ENCODE assay signal across 2 cellular contexts in the genomic region with DNA sequence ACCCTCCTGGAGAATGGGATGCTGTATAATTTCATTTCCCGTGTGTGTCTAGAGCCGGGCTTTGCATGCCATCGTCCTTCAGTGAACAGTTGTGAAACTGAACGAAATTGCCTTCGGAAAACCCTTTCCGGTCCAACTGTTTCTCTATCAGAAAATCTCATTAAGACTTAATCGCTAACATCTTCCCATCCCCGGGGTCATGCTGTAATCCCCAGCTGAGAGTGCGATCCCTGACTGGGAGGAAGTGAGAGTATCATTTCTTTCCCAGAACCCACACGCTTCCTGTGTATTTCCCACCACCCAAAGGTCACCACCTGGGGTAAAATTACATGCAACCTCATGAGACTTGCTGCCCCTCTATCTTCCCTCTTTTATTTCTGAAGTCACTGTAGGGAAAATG.
TF ChIP-seq lines count a peak whose summit lies in the region.

No MANE protein-coding gene starts in this region.

TF ChIP-seq in SK-N-SH, 30 proteins besides CTCF, POLR2A, EP300 and RAD21 (continued from another document):
- TF ChIP-seq, protein P1, sequence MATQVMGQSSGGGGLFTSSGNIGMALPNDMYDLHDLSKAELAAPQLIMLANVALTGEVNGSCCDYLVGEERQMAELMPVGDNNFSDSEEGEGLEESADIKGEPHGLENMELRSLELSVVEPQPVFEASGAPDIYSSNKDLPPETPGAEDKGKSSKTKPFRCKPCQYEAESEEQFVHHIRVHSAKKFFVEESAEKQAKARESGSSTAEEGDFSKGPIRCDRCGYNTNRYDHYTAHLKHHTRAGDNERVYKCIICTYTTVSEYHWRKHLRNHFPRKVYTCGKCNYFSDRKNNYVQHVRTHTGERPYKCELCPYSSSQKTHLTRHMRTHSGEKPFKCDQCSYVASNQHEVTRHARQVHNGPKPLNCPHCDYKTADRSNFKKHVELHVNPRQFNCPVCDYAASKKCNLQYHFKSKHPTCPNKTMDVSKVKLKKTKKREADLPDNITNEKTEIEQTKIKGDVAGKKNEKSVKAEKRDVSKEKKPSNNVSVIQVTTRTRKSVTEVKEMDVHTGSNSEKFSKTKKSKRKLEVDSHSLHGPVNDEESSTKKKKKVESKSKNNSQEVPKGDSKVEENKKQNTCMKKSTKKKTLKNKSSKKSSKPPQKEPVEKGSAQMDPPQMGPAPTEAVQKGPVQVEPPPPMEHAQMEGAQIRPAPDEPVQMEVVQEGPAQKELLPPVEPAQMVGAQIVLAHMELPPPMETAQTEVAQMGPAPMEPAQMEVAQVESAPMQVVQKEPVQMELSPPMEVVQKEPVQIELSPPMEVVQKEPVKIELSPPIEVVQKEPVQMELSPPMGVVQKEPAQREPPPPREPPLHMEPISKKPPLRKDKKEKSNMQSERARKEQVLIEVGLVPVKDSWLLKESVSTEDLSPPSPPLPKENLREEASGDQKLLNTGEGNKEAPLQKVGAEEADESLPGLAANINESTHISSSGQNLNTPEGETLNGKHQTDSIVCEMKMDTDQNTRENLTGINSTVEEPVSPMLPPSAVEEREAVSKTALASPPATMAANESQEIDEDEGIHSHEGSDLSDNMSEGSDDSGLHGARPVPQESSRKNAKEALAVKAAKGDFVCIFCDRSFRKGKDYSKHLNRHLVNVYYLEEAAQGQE (IDR thresholded peaks at IDR 0.05; ENCODE audit: low read depth, low read length), result no peak
- TF ChIP-seq EZH2phosphoT487 (IDR thresholded peaks at IDR 0.05; ENCODE audit: borderline replicate concordance, low read depth), result no peak
- no peak for TF ChIP-seq YY1 (IDR thresholded peaks at IDR 0.05; ENCODE audit: low read depth)
TF ChIP-seq in SK-N-SH: peak in this region for 0.

TF ChIP-seq in SK-N-SH treated with all-trans-retinoic acid at 6 μM for 48 hours, 23 proteins besides CTCF, POLR2A, EP300 and RAD21 (continued from another document):
- TF ChIP-seq, protein P2, sequence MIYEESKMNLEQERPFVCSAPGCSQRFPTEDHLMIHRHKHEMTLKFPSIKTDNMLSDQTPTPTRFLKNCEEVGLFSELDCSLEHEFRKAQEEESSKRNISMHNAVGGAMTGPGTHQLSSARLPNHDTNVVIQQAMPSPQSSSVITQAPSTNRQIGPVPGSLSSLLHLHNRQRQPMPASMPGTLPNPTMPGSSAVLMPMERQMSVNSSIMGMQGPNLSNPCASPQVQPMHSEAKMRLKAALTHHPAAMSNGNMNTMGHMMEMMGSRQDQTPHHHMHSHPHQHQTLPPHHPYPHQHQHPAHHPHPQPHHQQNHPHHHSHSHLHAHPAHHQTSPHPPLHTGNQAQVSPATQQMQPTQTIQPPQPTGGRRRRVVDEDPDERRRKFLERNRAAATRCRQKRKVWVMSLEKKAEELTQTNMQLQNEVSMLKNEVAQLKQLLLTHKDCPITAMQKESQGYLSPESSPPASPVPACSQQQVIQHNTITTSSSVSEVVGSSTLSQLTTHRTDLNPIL (CRISPR knock-in tag; IDR thresholded peaks at IDR 0.05; ENCODE audit: low read depth), result no peak
- TF ChIP-seq PPARA (CRISPR knock-in tag; IDR thresholded peaks at IDR 0.05; ENCODE audit: borderline replicate concordance), result no peak
- TF ChIP-seq, protein P3, sequence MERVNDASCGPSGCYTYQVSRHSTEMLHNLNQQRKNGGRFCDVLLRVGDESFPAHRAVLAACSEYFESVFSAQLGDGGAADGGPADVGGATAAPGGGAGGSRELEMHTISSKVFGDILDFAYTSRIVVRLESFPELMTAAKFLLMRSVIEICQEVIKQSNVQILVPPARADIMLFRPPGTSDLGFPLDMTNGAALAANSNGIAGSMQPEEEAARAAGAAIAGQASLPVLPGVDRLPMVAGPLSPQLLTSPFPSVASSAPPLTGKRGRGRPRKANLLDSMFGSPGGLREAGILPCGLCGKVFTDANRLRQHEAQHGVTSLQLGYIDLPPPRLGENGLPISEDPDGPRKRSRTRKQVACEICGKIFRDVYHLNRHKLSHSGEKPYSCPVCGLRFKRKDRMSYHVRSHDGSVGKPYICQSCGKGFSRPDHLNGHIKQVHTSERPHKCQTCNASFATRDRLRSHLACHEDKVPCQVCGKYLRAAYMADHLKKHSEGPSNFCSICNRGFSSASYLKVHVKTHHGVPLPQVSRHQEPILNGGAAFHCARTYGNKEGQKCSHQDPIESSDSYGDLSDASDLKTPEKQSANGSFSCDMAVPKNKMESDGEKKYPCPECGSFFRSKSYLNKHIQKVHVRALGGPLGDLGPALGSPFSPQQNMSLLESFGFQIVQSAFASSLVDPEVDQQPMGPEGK (CRISPR knock-in tag; IDR thresholded peaks at IDR 0.05; ENCODE audit: borderline replicate concordance), result no peak
- TF ChIP-seq TOX (CRISPR knock-in tag; IDR thresholded peaks at IDR 0.05; ENCODE audit: borderline replicate concordance), result no peak
- no peak for TF ChIP-seq ZC3H10 (CRISPR knock-in tag; IDR thresholded peaks at IDR 0.05)
- TF ChIP-seq ARNTL (CRISPR knock-in tag; IDR thresholded peaks at IDR 0.05; ENCODE audit: borderline replicate concordance, low read depth), result no peak
- no peak for TF ChIP-seq GLIS3 (CRISPR knock-in tag; IDR thresholded peaks at IDR 0.05)
- TF ChIP-seq, protein P4, sequence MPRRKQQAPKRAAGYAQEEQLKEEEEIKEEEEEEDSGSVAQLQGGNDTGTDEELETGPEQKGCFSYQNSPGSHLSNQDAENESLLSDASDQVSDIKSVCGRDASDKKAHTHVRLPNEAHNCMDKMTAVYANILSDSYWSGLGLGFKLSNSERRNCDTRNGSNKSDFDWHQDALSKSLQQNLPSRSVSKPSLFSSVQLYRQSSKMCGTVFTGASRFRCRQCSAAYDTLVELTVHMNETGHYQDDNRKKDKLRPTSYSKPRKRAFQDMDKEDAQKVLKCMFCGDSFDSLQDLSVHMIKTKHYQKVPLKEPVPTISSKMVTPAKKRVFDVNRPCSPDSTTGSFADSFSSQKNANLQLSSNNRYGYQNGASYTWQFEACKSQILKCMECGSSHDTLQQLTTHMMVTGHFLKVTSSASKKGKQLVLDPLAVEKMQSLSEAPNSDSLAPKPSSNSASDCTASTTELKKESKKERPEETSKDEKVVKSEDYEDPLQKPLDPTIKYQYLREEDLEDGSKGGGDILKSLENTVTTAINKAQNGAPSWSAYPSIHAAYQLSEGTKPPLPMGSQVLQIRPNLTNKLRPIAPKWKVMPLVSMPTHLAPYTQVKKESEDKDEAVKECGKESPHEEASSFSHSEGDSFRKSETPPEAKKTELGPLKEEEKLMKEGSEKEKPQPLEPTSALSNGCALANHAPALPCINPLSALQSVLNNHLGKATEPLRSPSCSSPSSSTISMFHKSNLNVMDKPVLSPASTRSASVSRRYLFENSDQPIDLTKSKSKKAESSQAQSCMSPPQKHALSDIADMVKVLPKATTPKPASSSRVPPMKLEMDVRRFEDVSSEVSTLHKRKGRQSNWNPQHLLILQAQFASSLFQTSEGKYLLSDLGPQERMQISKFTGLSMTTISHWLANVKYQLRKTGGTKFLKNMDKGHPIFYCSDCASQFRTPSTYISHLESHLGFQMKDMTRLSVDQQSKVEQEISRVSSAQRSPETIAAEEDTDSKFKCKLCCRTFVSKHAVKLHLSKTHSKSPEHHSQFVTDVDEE (CRISPR knock-in tag; IDR thresholded peaks at IDR 0.05), result no peak
- no peak for TF ChIP-seq ZFP3 (CRISPR knock-in tag; IDR thresholded peaks at IDR 0.05)
